8 cellular contexts compared by ENCODE assay signal in genomic region chr9:706606-707451, GRCh38.
A peak's percentile ranks its signal among the peaks of the same experiment; 100 is the strongest.
DNase-seq lines count a peak whose midpoint lies in the region; ATAC-seq and TF ChIP-seq lines count a peak whose summit lies in the region.

No MANE protein-coding gene starts in this region.

- DNase-seq in A172 (ENCODE audit: low spot score) (peak; percentile 44), RWPE1 (ENCODE audit: low spot score) (no peak), ascending aorta (ENCODE audit: low spot score in 2 of 2) (peak in 1 of 2 donors; percentile 91), left ventricle myocardium superior (peak; percentile 74), NCI-H2196 treated with DMSO at 0.1 percent for 48 hours (lab: John Stamatoyannopoulos, UW; ENCODE audit: unreplicated experiment) (no peak)

- H3K4me3 ChIP-seq in ascending aorta (peak overlapping the region; percentile 69 to 70), parathyroid adenoma (ENCODE audit: low read depth, low read length) (peak overlapping the region; percentile 36)

- H3K36me3 ChIP-seq in ascending aorta: peaks cover 10 to 13% of the 10 kb centered on the region in 2 donors
- H3K36me3 ChIP-seq in parathyroid adenoma (ENCODE audit: control insufficient read depth, insufficient read depth, low read length): no peaks in the 10 kb centered on the region

- ATAC-seq in GM21515 (IDR thresholded peaks at IDR 0.05; ENCODE audit: unreplicated experiment): peak; percentile 52
- peak; percentile 64 for ATAC-seq in left ventricle myocardium superior
- ATAC-seq in HG03565 (IDR thresholded peaks at IDR 0.05; ENCODE audit: unreplicated experiment): no peak

- H2AFZ ChIP-seq in parathyroid adenoma: peak overlapping the region; percentile 81

- H3K4me1 ChIP-seq in ascending aorta (peaks cover 9 to 67% of the 10 kb centered on the region in 2 donors), parathyroid adenoma (peaks cover 2% of the 10 kb centered on the region)

- CTCF ChIA-PET in RWPE1 (lab: Yijun Ruan, JAX): interaction anchor here (1.1 kb wide), 1 partner anchor 94 kb away, joined by 4 read pairs; no protein-coding TSS in a partner anchor

- H3K4me2 ChIP-seq in parathyroid adenoma (ENCODE audit: low read length): peak overlapping the region; percentile 71

- no peak for TF ChIP-seq CTCF in RWPE1 (conservative IDR thresholded peaks at IDR 0.05; ENCODE audit: low read depth)
- no peak for TF ChIP-seq CTCF in ascending aorta (IDR thresholded peaks at IDR 0.05)
- no peak for TF ChIP-seq CTCF in parathyroid adenoma (IDR thresholded peaks at IDR 0.05)

- intact Hi-C loops in ascending aorta (cut with DNase I): loop anchor here (2.0 kb wide), 1 partner anchor 20 kb away; no protein-coding TSS in a partner anchor
- intact Hi-C loops in left ventricle myocardium superior (cut with micrococcal nuclease): no loop called here

- H3K9ac ChIP-seq in parathyroid adenoma: no peak overlapping the region

- no peaks in the 10 kb centered on the region for H3K79me2 ChIP-seq in parathyroid adenoma

- H3K27ac ChIP-seq in RWPE1 (peak overlapping the region; percentile 79), ascending aorta (peak overlapping the region; percentile 86 to 95), parathyroid adenoma (no peak overlapping the region)

- no peaks in the 10 kb centered on the region for H3K9me3 ChIP-seq in ascending aorta
- H3K9me3 ChIP-seq in parathyroid adenoma (ENCODE audit: control insufficient read depth, low read length): no peaks in the 10 kb centered on the region

- H3K27me3 ChIP-seq in ascending aorta: no peaks in the 10 kb centered on the region
- no peaks in the 10 kb centered on the region for H3K27me3 ChIP-seq in parathyroid adenoma (ENCODE audit: control insufficient read depth, insufficient read depth, low read length)

- POLR2A ChIA-PET in RWPE1 (lab: Yijun Ruan, JAX; ENCODE audit: low non-redundant PET): no interaction called here

Comparison
In these comparisons a context has a peak if more than half of its experiments do, and no peak if none do; other contexts are left out.
1. DNase-seq: peak in A172 (single experiment) and left ventricle myocardium superior (single experiment); none in RWPE1 (single experiment) and NCI-H2196 treated with DMSO at 0.1 percent for 48 hours (single experiment).